In genomic region chr22:20799449-20799848, GRCh38 we compare ENCODE assay signal across 20 cellular contexts. TPM values are rescaled to one million over a fixed set of nuclear protein-coding genes. Genes with fewer than 3 reads are reported as not detected.
DNase-seq lines count a peak whose midpoint lies in the region; ATAC-seq and TF ChIP-seq lines count a peak whose summit lies in the region.
"Had no signal": no experiment of that assay in that cellular context is flagged by ENCODE, and none has a peak within 500 bp of the region (broad histone marks: within the 10 kb centered on the region; RNA-seq: fewer than 3 reads in every experiment).

No MANE protein-coding gene starts in this region.

- intact Hi-C loops in posterior vena cava (cut with DNase I): no loop called here
- intact Hi-C loops in lower lobe of right lung (cut with DNase I): no loop called here

- H3K36me3 ChIP-seq in BE2C (peaks cover 75% of the 10 kb centered on the region), brain microvascular endothelial cell (replicated peaks) (peaks cover 82% of the 10 kb centered on the region), lower lobe of right lung (peaks cover 94% of the 10 kb centered on the region)

- H3K9me3 ChIP-seq in BE2C (no peaks in the 10 kb centered on the region), lower lobe of right lung (no peaks in the 10 kb centered on the region)

- H3K4me1 ChIP-seq in BE2C (peaks cover 17% of the 10 kb centered on the region), lower lobe of right lung (no peaks in the 10 kb centered on the region)

- no peaks in the 10 kb centered on the region for H3K27me3 ChIP-seq in BE2C
- no peaks in the 10 kb centered on the region for H3K27me3 ChIP-seq in brain microvascular endothelial cell (replicated peaks)
- no peaks in the 10 kb centered on the region for H3K27me3 ChIP-seq in lower lobe of right lung (ENCODE audit: low read depth)

- no peak for ATAC-seq in stimulated activated memory B cell treated with anti-CD40 and anti-IgM and Interleukin-4, amounts not matched to agents 10 μg/mL and 1 μg/mL and 100 μg/mL, for 72 hours
- ATAC-seq in lower lobe of right lung: no peak
- ATAC-seq: Panc1, Right ventricle myocardium inferior had no signal

- H3K27ac ChIP-seq in angular gyrus (ENCODE audit: low read depth, low read length) (peak overlapping the region; percentile 44), epithelial cell of prostate (no peak overlapping the region), brain microvascular endothelial cell (no peak overlapping the region), lower lobe of right lung (no peak overlapping the region)
- H3K27ac ChIP-seq: GM23248 had no signal

- DNase-seq in BE2C: peak; percentile 22
- DNase-seq in epithelial cell of prostate (ENCODE audit: low read depth, low spot score): peak; percentile 26
- DNase-seq in posterior vena cava (ENCODE audit: low spot score): peak; percentile 41
- DNase-seq in activated T-cell treated with anti-CD3 and anti-CD28 coated beads, Interleukin-2, amount 50 U/mL, for 48 hours: no peak
- no peak for DNase-seq in brain microvascular endothelial cell
- DNase-seq in lower lobe of right lung: no peak
- DNase-seq: AML-193; CD4-positive, alpha-beta T cell; DMS79 treated with DMSO at 0.1 percent for 48 hours; GDM1; GM23248; NCI-H1092 treated with DMSO at 0.1 percent for 48 hours; NCI-H1694 treated with DMSO at 0.1 percent for 48 hours; NCI-H2171; NCI-H774 had no signal

- no peak overlapping the region for H3K4me3 Mint-ChIP-seq in stimulated activated memory B cell treated with anti-CD40 and anti-IgM and Interleukin-4, amounts not matched to agents 10 μg/mL and 1 μg/mL and 100 μg/mL, for 72 hours
- H3K4me3 Mint-ChIP-seq: CD4-positive, alpha-beta T cell had no signal

- in situ Hi-C loops in brain microvascular endothelial cell (cut with HindIII; ENCODE audit: low pct_ligation_motif_present, low sequenced_read_pairs): no loop called here

- H3K27me3 Mint-ChIP-seq in stimulated activated memory B cell treated with anti-CD40 and anti-IgM and Interleukin-4, amounts not matched to agents 10 μg/mL and 1 μg/mL and 100 μg/mL, for 72 hours: no peaks in the 10 kb centered on the region
- H3K27me3 Mint-ChIP-seq: CD4-positive, alpha-beta T cell had no signal

- no peaks in the 10 kb centered on the region for H3K4me1 Mint-ChIP-seq in stimulated activated memory B cell treated with anti-CD40 and anti-IgM and Interleukin-4, amounts not matched to agents 10 μg/mL and 1 μg/mL and 100 μg/mL, for 72 hours

- no peak overlapping the region for H3K27ac Mint-ChIP-seq in stimulated activated memory B cell treated with anti-CD40 and anti-IgM and Interleukin-4, amounts not matched to agents 10 μg/mL and 1 μg/mL and 100 μg/mL, for 72 hours
- H3K27ac Mint-ChIP-seq: CD4-positive, alpha-beta T cell had no signal

- TF ChIP-seq CTCF in BE2C (IDR thresholded peaks at IDR 0.05; ENCODE audit: low read depth, low read length) (no peak), brain microvascular endothelial cell (IDR thresholded peaks at IDR 0.05; ENCODE audit: low read depth, low read length, missing control alignments) (no peak), lower lobe of right lung (IDR thresholded peaks at IDR 0.05) (no peak)

- H3K9me3 Mint-ChIP-seq in stimulated activated memory B cell treated with anti-CD40 and anti-IgM and Interleukin-4, amounts not matched to agents 10 μg/mL and 1 μg/mL and 100 μg/mL, for 72 hours: no peaks in the 10 kb centered on the region
- H3K9me3 Mint-ChIP-seq: CD4-positive, alpha-beta T cell had no signal

- peaks cover 87% of the 10 kb centered on the region for H3K36me3 Mint-ChIP-seq in stimulated activated memory B cell treated with anti-CD40 and anti-IgM and Interleukin-4, amounts not matched to agents 10 μg/mL and 1 μg/mL and 100 μg/mL, for 72 hours

- H3K4me3 ChIP-seq in BE2C (ENCODE audit: low read depth, low read length) (no peak overlapping the region), brain microvascular endothelial cell (ENCODE audit: low read depth, low read length) (no peak overlapping the region), lower lobe of right lung (no peak overlapping the region)
- H3K4me3 ChIP-seq: GM23248 had no signal

RNA-seq across cellular contexts. Expression of gene SERPIND1, which starts 25.5 kb away (rescaled TPM):
- 0.36 TPM for polyA plus RNA-seq in BE2C (2012; ENCODE audit: insufficient read depth, insufficient read length, low read depth)
- not detected for total RNA-seq in posterior vena cava
- total RNA-seq in lower lobe of right lung: 0.24 TPM
- total RNA-seq: CD4-positive, alpha-beta T cell; GM23248; M059J; Right ventricle myocardium inferior had no signal

RNA-seq across cellular contexts. Expression of gene PI4KA, which starts 59.2 kb away (rescaled TPM):
- 155 TPM for polyA plus RNA-seq in BE2C (2012; ENCODE audit: insufficient read depth, insufficient read length, low read depth)
- total RNA-seq in posterior vena cava: 10 to 100 TPM; 83.9 to 97.9 TPM
- 109 TPM for total RNA-seq in lower lobe of right lung

RNA-seq across cellular contexts. Expression of gene SNAP29, which starts 59.4 kb away (rescaled TPM):
- 26.5 TPM for polyA plus RNA-seq in BE2C (2012; ENCODE audit: insufficient read depth, insufficient read length, low read depth)
- 10 to 100 TPM; 22.9 to 25.5 TPM for total RNA-seq in posterior vena cava
- total RNA-seq in lower lobe of right lung: 22.5 TPM

Comparison
In these comparisons a context has a peak if more than half of its experiments do, and no peak if none do; other contexts are left out.
1. DNase-seq: peak in BE2C (single experiment), epithelial cell of prostate (single experiment) and posterior vena cava (single experiment); none in activated T-cell treated with anti-CD3 and anti-CD28 coated beads, Interleukin-2, amount 50 U/mL, for 48 hours (0 of 2), brain microvascular endothelial cell (single experiment) and lower lobe of right lung (single experiment).